Comparison of ENCODE assay signal across 21 cellular contexts in genomic region chr7:150949971-150950491, GRCh38. TPM values are rescaled to one million over a fixed set of nuclear protein-coding genes. Genes with fewer than 3 reads are reported as not detected.
A peak's percentile ranks its signal among the peaks of the same experiment; 100 is the strongest.
DNase-seq lines count a peak whose midpoint lies in the region; ATAC-seq, FAIRE-seq and TF ChIP-seq lines count a peak whose summit lies in the region.
"Had no signal": no experiment of that assay in that cellular context is flagged by ENCODE, and none has a peak within 500 bp of the region (broad histone marks: within the 10 kb centered on the region; RNA-seq: fewer than 3 reads in every experiment).

No MANE protein-coding gene starts in this region.

- H2BK120ac ChIP-seq in IMR-90 (ENCODE audit: low read depth, low read length), result no peak overlapping the region

- no peak overlapping the region for H3K56ac ChIP-seq in IMR-90 (ENCODE audit: extremely low read depth, insufficient read depth, low read length)

- FAIRE-seq in small intestine (lab: Jason Lieb, UNC), result no peak

- no peaks in the 10 kb centered on the region for H3K79me1 ChIP-seq in IMR-90 (ENCODE audit: low read depth in 1 of 2, low read length in 2 of 2)

- 72% methylated on average over 4 of the region's 16 CpGs; no CpG with 5 or more reads in 1 of the 2 experiments for WGBS in IMR-90 (ENCODE audit: extremely low coverage in 2 of 2, insufficient read length in 1 of 2), 2 experiments
- 88 to 91% (median 89%) methylated on average over 16 of the region's 16 CpGs for WGBS in small intestine, 3 donors
- WGBS in transverse colon (ENCODE audit: low coverage in 1 of 2), 2 donors, result 89% methylated on average over 5 of the region's 16 CpGs; no CpG with 5 or more reads in 1 of the 2 donors

- H4K8ac ChIP-seq in IMR-90 (ENCODE audit: low read depth in 2 of 2, low read length in 2 of 2), result no peak overlapping the region

- dilution Hi-C loops in IMR-90 (cut with HindIII; ENCODE audit: low sequenced_read_pairs, unreplicated experiment), result no loop called here

- H3K23ac ChIP-seq in IMR-90 (ENCODE audit: low read depth, low read length), result no peak overlapping the region

- H3K27ac ChIP-seq in IMR-90 (ENCODE audit: insufficient read depth, low read length), result no peak overlapping the region
- no peak overlapping the region for H3K27ac ChIP-seq in left lung
- no peak overlapping the region for H3K27ac ChIP-seq in small intestine (ENCODE audit: low read depth in 1 of 2, low read length in 1 of 2)
- no peak overlapping the region for H3K27ac ChIP-seq in transverse colon
- H3K27ac ChIP-seq: C4-2B, esophagus squamous epithelium, gastroesophageal sphincter, neutrophil had no signal

- H3K18ac ChIP-seq in IMR-90 (ENCODE audit: low read depth, low read length), result no peak overlapping the region

- H3K27me3 ChIP-seq in IMR-90 (ENCODE audit: control insufficient read depth, insufficient read depth, low read length), result no peaks in the 10 kb centered on the region
- H3K27me3 ChIP-seq in left lung, result peaks cover 12 to 68% of the 10 kb centered on the region in 2 donors
- peaks cover 0 to 7% of the 10 kb centered on the region in 2 donors for H3K27me3 ChIP-seq in small intestine (ENCODE audit: control insufficient read depth in 2 of 2, insufficient read depth in 2 of 2, low read length in 2 of 2)
- peaks cover 15% of the 10 kb centered on the region for H3K27me3 ChIP-seq in transverse colon
- H3K27me3 ChIP-seq: MG63 had no signal

- no peak overlapping the region for H2BK5ac ChIP-seq in IMR-90 (ENCODE audit: low read depth, low read length, poor library complexity, severe bottlenecking)

- intact Hi-C loops in IMR-90 (cut with micrococcal nuclease), result no loop called here
- intact Hi-C loops in left lung (cut with DNase I), result no loop called here
- intact Hi-C loops in sciatic nerve (cut with DNase I), result no loop called here
- intact Hi-C loops in transverse colon (cut with DNase I; ENCODE audit: low total_unique reads), result no loop called here

- H3K9ac ChIP-seq in IMR-90 (ENCODE audit: low read depth, low read length), result no peak overlapping the region

- H3K9me1 ChIP-seq in IMR-90 (ENCODE audit: insufficient read depth, low read length), result no peaks in the 10 kb centered on the region

- no peak overlapping the region for H4K5ac ChIP-seq in IMR-90 (ENCODE audit: low read depth, low read length)

- no peak for TF ChIP-seq RAD21 in IMR-90 (IDR thresholded peaks at IDR 0.05; ENCODE audit: low read length)

- no peak overlapping the region for H4K91ac ChIP-seq in IMR-90 (ENCODE audit: insufficient read depth, low read depth, low read length)

- H3K9me3 ChIP-seq in IMR-90 (ENCODE audit: control insufficient read depth, insufficient read depth, low read length) (no peaks in the 10 kb centered on the region), left lung (no peaks in the 10 kb centered on the region), small intestine (ENCODE audit: control insufficient read depth, low read depth) (no peaks in the 10 kb centered on the region), transverse colon (no peaks in the 10 kb centered on the region)
- H3K9me3 ChIP-seq: esophagus squamous epithelium, gastroesophageal sphincter, MG63, mucosa of descending colon, neutrophil had no signal

- peaks cover 3% of the 10 kb centered on the region; the same call in 1 of the 2 replicates for H3K4me1 ChIP-seq in IMR-90 (ENCODE audit: control insufficient read depth, insufficient read depth, low read length)
- no peaks in the 10 kb centered on the region for H3K4me1 ChIP-seq in left lung
- H3K4me1 ChIP-seq in small intestine (ENCODE audit: control insufficient read depth in 2 of 2, insufficient read depth in 1 of 2, low read depth in 1 of 2, low read length in 1 of 2), result no peaks in the 10 kb centered on the region
- H3K4me1 ChIP-seq in transverse colon, result peaks cover 0 to 24% (median 7%) of the 10 kb centered on the region in 4 donors

- peak overlapping the region; percentile 72 for H2AK9ac ChIP-seq in IMR-90 (replicated peaks; ENCODE audit: low read depth, low read length, poor library complexity)

- H2BK20ac ChIP-seq in IMR-90 (ENCODE audit: low read depth, low read length), result no peak overlapping the region

- CTCF ChIA-PET in IMR-90 (lab: Yijun Ruan, JAX), result no interaction called here

- H2AFZ ChIP-seq in IMR-90 (replicated peaks; ENCODE audit: low read length, poor library complexity), result no peak overlapping the region

- no peak for ATAC-seq in IMR-90 (ENCODE audit: low read depth)
- ATAC-seq in left lung, result no peak
- ATAC-seq in sciatic nerve, result no peak
- ATAC-seq in HG02623 (IDR thresholded peaks at IDR 0.05; ENCODE audit: unreplicated experiment), result no peak
- ATAC-seq: gastroesophageal sphincter, mucosa of descending colon had no signal

- TF ChIP-seq POLR2A in IMR-90 (IDR thresholded peaks at IDR 0.05; ENCODE audit: low read depth, low read length) (no peak), transverse colon (IDR thresholded peaks at IDR 0.05) (no peak)

- BruUV-seq in IMR-90 (replicated peaks; lab: Mats Ljungman, UMichigan), result no TSS peak

- H2AK5ac ChIP-seq in IMR-90 (ENCODE audit: low read depth, low read length), result no peak overlapping the region

- DNase-seq in activated effector memory CD4-positive, alpha-beta T cell treated with anti-CD3 and anti-CD28 coated beads, Interleukin-2, amount 50 U/mL, for 16 hours, result peak; percentile 51
- DNase-seq in activated effector memory CD4-positive, alpha-beta T cell treated with Interleukin-2 at 50 U/mL for 16 hours, result no peak
- no peak for DNase-seq in IMR-90
- DNase-seq in left lung, result peak; percentile 22 to 68
- peak; percentile 25 for DNase-seq in sciatic nerve (ENCODE audit: low spot score)
- no peak for DNase-seq in small intestine
- DNase-seq in transverse colon, result no peak
- DNase-seq: activated CD4-positive, alpha-beta T cell treated with anti-CD3 and anti-CD28 coated beads, Interleukin-2, amount 50 U/mL, for 1 hour; effector CD8-positive, alpha-beta T cell; EL; esophagus squamous epithelium; MG63; NCI-H1417 treated with DMSO at 0.1 percent for 48 hours; retina; SHP77 treated with DMSO at 0.1 percent for 48 hours; T-helper 1 cell had no signal

- H3K14ac ChIP-seq in IMR-90 (replicated peaks; ENCODE audit: low read depth, low read length), result no peak overlapping the region

- no peak overlapping the region for H2BK15ac ChIP-seq in IMR-90 (ENCODE audit: low read depth, low read length)

- POLR2A ChIA-PET in IMR-90 (lab: Charles Lee; ENCODE audit: unreplicated experiment), result no interaction called here

- H3K36me3 ChIP-seq in IMR-90 (ENCODE audit: control insufficient read depth, insufficient read depth, low read length), result peaks cover 12% of the 10 kb centered on the region; the same call in 1 of the 2 replicates
- no peaks in the 10 kb centered on the region for H3K36me3 ChIP-seq in left lung
- H3K36me3 ChIP-seq in small intestine (ENCODE audit: control insufficient read depth in 2 of 2, insufficient read depth in 2 of 2, low read length in 2 of 2), result no peaks in the 10 kb centered on the region
- H3K36me3 ChIP-seq in transverse colon, result no peaks in the 10 kb centered on the region
- H3K36me3 ChIP-seq: esophagus squamous epithelium, MG63, neutrophil had no signal

- H3K4me2 ChIP-seq in IMR-90 (ENCODE audit: low read depth, low read length), result no peak overlapping the region

- TF ChIP-seq CTCF in IMR-90 (conservative IDR thresholded peaks at IDR 0.05; ENCODE audit: low read depth, low read length) (no peak), left lung (IDR thresholded peaks at IDR 0.05) (no peak), transverse colon (IDR thresholded peaks at IDR 0.05) (no peak)

- in situ Hi-C loops in IMR-90 (cut with MboI; ENCODE audit: low sequenced_read_pairs) (no loop called here), transverse colon (cut with MboI; ENCODE audit: low pct_ligation_motif_present in 1 of 4, low pct_unique_long_range_greater_than_20kb in 1 of 4, low sequenced_read_pairs in 3 of 4) (no loop called here)

- no peaks in the 10 kb centered on the region; the same call in 1 of the 2 replicates for H4K20me1 ChIP-seq in IMR-90 (ENCODE audit: insufficient read depth, low read length)

- H3K4me3 ChIP-seq in IMR-90 (ENCODE audit: insufficient read depth, low read depth, low read length) (no peak overlapping the region), left lung (no peak overlapping the region), small intestine (ENCODE audit: low read depth in 1 of 2, low read length in 2 of 2) (no peak overlapping the region), transverse colon (no peak overlapping the region)
- H3K4me3 ChIP-seq: esophagus squamous epithelium, gastroesophageal sphincter, MG63, mucosa of descending colon had no signal

- H3K4ac ChIP-seq in IMR-90 (ENCODE audit: low read depth, low read length), result no peak overlapping the region

- no peak for TF ChIP-seq EP300 in transverse colon (IDR thresholded peaks at IDR 0.05; ENCODE audit: low read depth)

TF ChIP-seq in IMR-90, 13 proteins besides CTCF, POLR2A, EP300 and RAD21 (continues in another document):
- TF ChIP-seq RFX5 (IDR thresholded peaks at IDR 0.05; ENCODE audit: low read depth, low read length), result no peak
- TF ChIP-seq, protein P1, sequence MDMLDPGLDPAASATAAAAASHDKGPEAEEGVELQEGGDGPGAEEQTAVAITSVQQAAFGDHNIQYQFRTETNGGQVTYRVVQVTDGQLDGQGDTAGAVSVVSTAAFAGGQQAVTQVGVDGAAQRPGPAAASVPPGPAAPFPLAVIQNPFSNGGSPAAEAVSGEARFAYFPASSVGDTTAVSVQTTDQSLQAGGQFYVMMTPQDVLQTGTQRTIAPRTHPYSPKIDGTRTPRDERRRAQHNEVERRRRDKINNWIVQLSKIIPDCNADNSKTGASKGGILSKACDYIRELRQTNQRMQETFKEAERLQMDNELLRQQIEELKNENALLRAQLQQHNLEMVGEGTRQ (IDR thresholded peaks at IDR 0.05; ENCODE audit: low read depth, low read length), result no peak

RNA-seq across cellular contexts. Expression of gene KCNH2, which starts 28.1 kb away (rescaled TPM):
- total RNA-seq in IMR-90 (2012; rRNA removed) (0.56 and 0.90 TPM in 2 replicates), left lung (1 to 10 TPM in 1 of 2 donors, under 1 TPM in 1; 0.82 to 1.3 TPM), sciatic nerve (3.2 TPM), transverse colon (10 to 100 TPM in 3 of 4 donors, 1 to 10 TPM in 1; 9.5 to 39.0 (median 19.3) TPM)
- polyA plus RNA-seq in IMR-90 (2012; rRNA removed) (1.6 and 2.1 TPM in 2 replicates), small intestine (1 to 10 TPM in 2 of 3 donors, not detected in 1; 2.4 to 5.7 TPM)
- 0.74 and 2.5 TPM in 2 replicates for polyA plus RNA-seq in IMR-90 (2012; cell fraction: cytosol; rRNA removed)
- 1.2 and 2.0 TPM in 2 replicates for polyA plus RNA-seq in IMR-90 (2012; cell fraction: nucleus; rRNA removed; ENCODE audit: low replicate concordance)

RNA-seq across cellular contexts. Expression of gene NOS3, which starts 40.8 kb away (rescaled TPM):
- 0.28 and 0.72 TPM in 2 replicates for total RNA-seq in IMR-90 (2012; rRNA removed)
- 2.0 and 2.9 TPM in 2 replicates for polyA plus RNA-seq in IMR-90 (2012; rRNA removed)
- polyA plus RNA-seq in IMR-90 (2012; cell fraction: cytosol; rRNA removed), result 1.2 and 1.9 TPM in 2 replicates
- polyA plus RNA-seq in IMR-90 (2012; cell fraction: nucleus; rRNA removed; ENCODE audit: low replicate concordance), result 1.0 and 3.3 TPM in 2 replicates
- total RNA-seq in left lung, result 10 to 100 TPM; 12.1 to 21.8 TPM
- 26.6 TPM for total RNA-seq in sciatic nerve
- 10 to 100 TPM in 1 of 3 donors, under 1 TPM in 2; 0.45 to 14.7 (median 0.54) TPM for polyA plus RNA-seq in small intestine
- 10 to 100 TPM in 2 of 4 donors, 1 to 10 TPM in 2; 2.5 to 34.2 (median 7.0) TPM for total RNA-seq in transverse colon

Comparison
In these comparisons a context has a peak if more than half of its experiments do, and no peak if none do; other contexts are left out.
1. DNase-seq: peak in activated effector memory CD4-positive, alpha-beta T cell treated with anti-CD3 and anti-CD28 coated beads, Interleukin-2, amount 50 U/mL, for 16 hours (single experiment), left lung (2 of 2) and sciatic nerve (single experiment); none in activated effector memory CD4-positive, alpha-beta T cell treated with Interleukin-2 at 50 U/mL for 16 hours (single experiment), IMR-90 (single experiment), small intestine (single experiment) and transverse colon (single experiment).